1 cellular context compared by ENCODE assay signal in genomic region chr12:120402217-120402616, GRCh38.
TF ChIP-seq lines count a peak whose summit lies in the region.

No MANE protein-coding gene starts in this region.

TF ChIP-seq in SK-N-SH treated with all-trans-retinoic acid at 6 μM for 48 hours, 23 proteins besides CTCF, POLR2A, EP300 and RAD21 (continued from another document):
- no peak for TF ChIP-seq PATZ1 (CRISPR knock-in tag; IDR thresholded peaks at IDR 0.05; ENCODE audit: borderline replicate concordance)
- TF ChIP-seq CREB5 (CRISPR knock-in tag; IDR thresholded peaks at IDR 0.05; ENCODE audit: low read depth), result no peak
- no peak for TF ChIP-seq ARNTL (CRISPR knock-in tag; IDR thresholded peaks at IDR 0.05; ENCODE audit: borderline replicate concordance, low read depth)
- TF ChIP-seq TSHZ2 (CRISPR knock-in tag; IDR thresholded peaks at IDR 0.05), result no peak
- no peak for TF ChIP-seq ZNF70 (CRISPR knock-in tag; IDR thresholded peaks at IDR 0.05)
- no peak for TF ChIP-seq ESRRG (CRISPR knock-in tag; IDR thresholded peaks at IDR 0.05)
